ENCODE assay signal across 32 cellular contexts in genomic region chr6:29731281-29731680, GRCh38. TPM values are rescaled to one million over a fixed set of nuclear protein-coding genes. Genes with fewer than 3 reads are reported as not detected.
"Had no signal": no experiment of that assay in that cellular context is flagged by ENCODE, and none has a peak within 500 bp of the region (broad histone marks: within the 10 kb centered on the region; RNA-seq: fewer than 3 reads in every experiment).

No MANE protein-coding gene starts in this region.

- H3K9me3 ChIP-seq: ascending aorta, esophagus squamous epithelium, left lung, pancreas, prostate gland, stomach, thyroid gland, upper lobe of left lung had no signal

- H3K9me3 Mint-ChIP-seq: activated naive CD4-positive, alpha-beta T cell treated with anti-CD3 and anti-CD28 coated beads, Interleukin-2, amount 50 U/mL, for 72 hours; activated T-cell treated with anti-CD3 and anti-CD28 coated beads, Interleukin-2, amount 50 U/mL, for 24 hours had no signal

- H3K27me3 Mint-ChIP-seq: activated T-cell treated with anti-CD3 and anti-CD28 coated beads, Interleukin-2, amount 50 U/mL, for 24 hours had no signal

- H3K4me3 Mint-ChIP-seq: activated T-cell treated with anti-CD3 and anti-CD28 coated beads, Interleukin-2, amount 50 U/mL, for 24 hours; brain had no signal

- H3K36me3 Mint-ChIP-seq: brain had no signal

- H3K4me1 Mint-ChIP-seq: brain had no signal

- DNase-seq: activated CD4-positive, alpha-beta T cell treated with anti-CD3 and anti-CD28 coated beads for 48 hours; activated CD4-positive, alpha-beta T cell treated with anti-CD3 and anti-CD28 coated beads, Interleukin-2, amount 50 U/mL, for 48 hours; activated CD4-positive, CD25-positive, alpha-beta regulatory T cell; activated CD8-positive, alpha-beta memory T cell treated with anti-CD3 and anti-CD28 coated beads, Interleukin-2, amount 50 U/mL, for 48 hours; activated naive CD4-positive, alpha-beta T cell; activated T-cell treated with anti-CD3 and anti-CD28 coated beads, Interleukin-2, amount 50 U/mL, for 24 hours; esophagus squamous epithelium; foreskin melanocyte; heart right ventricle; kidney glomerular epithelial cell; left lung; mesendoderm; pancreas; retina; stimulated activated CD4-positive, alpha-beta T cell treated with anti-CD3 and anti-CD28 coated beads, Interleukin-12 subunit alpha, Interleukin-12 subunit beta, amount 100 ng/mL, for 4 hours; stimulated activated CD4-positive, alpha-beta T cell treated with anti-CD3 and anti-CD28 coated beads, Interleukin-4, amount 100 ng/mL, for 1 hour; stomach; T-helper 1 cell; thyroid gland; upper lobe of left lung had no signal

- H3K36me3 ChIP-seq: pancreas, prostate gland, thyroid gland had no signal

- H3K27ac ChIP-seq: ascending aorta, esophagus squamous epithelium, heart right ventricle, left lung, pancreas, prostate gland, skin epidermis, stomach, thyroid gland, upper lobe of left lung had no signal

- H3K27me3 ChIP-seq: ascending aorta, esophagus squamous epithelium, heart right ventricle, left lung, pancreas, stomach, thyroid gland, upper lobe of left lung had no signal

- ATAC-seq: heart right ventricle, left lung, pancreas, sciatic nerve had no signal

- H3K4me3 ChIP-seq: ascending aorta, esophagus squamous epithelium, heart right ventricle, left lung, lung, pancreas, prostate gland, skin epidermis, stomach, thyroid gland, upper lobe of left lung had no signal

- H3K27ac Mint-ChIP-seq: brain had no signal

- H3K4me1 ChIP-seq: ascending aorta, esophagus squamous epithelium, pancreas, prostate gland, thyroid gland had no signal

RNA-seq across cellular contexts. Expression of gene HLA-F, which starts 8.0 kb away (rescaled TPM):
- polyA plus RNA-seq: neural cell had no signal

RNA-seq across cellular contexts. Expression of gene ZFP57, which starts 50.3 kb away (rescaled TPM):
- total RNA-seq: ascending aorta, cardiac septum, chondrocyte, glomerular endothelial cell, left lung, mononuclear cell, sciatic nerve, stomach, thyroid gland had no signal
- polyA plus RNA-seq: neural cell had no signal
